ENCODE assay signal across 12 cellular contexts in genomic region chr2:31429759-31430438, GRCh38. TPM values are rescaled to one million over a fixed set of nuclear protein-coding genes. Genes with fewer than 3 reads are reported as not detected.
A peak's percentile ranks its signal among the peaks of the same experiment; 100 is the strongest.
DNase-seq lines count a peak whose midpoint lies in the region; ATAC-seq, FAIRE-seq and TF ChIP-seq lines count a peak whose summit lies in the region.
"Had no signal": no experiment of that assay in that cellular context is flagged by ENCODE, and none has a peak within 500 bp of the region (broad histone marks: within the 10 kb centered on the region; RNA-seq: fewer than 3 reads in every experiment).

No MANE protein-coding gene starts in this region.

- intact Hi-C loops in left cardiac atrium (cut with DNase I) (no loop called here), left ventricle myocardium inferior (cut with micrococcal nuclease) (no loop called here), tibial artery (cut with DNase I; ENCODE audit: low total_unique reads) (no loop called here)

- H2AFZ ChIP-seq in GM23248 = no peak overlapping the region

- 77 to 79% methylated on average over 5 of the region's 5 CpGs for WGBS in GM23248 (ENCODE audit: low coverage in 1 of 2, low lambda C conversion rate in 2 of 2, missing lambda C conversion rate in 2 of 2), 2 experiments
- WGBS in small intestine, 3 donors = 49 to 60% (median 58%) methylated on average over 5 of the region's 5 CpGs

- H3K27ac ChIP-seq in GM23248 (no peak overlapping the region), small intestine (ENCODE audit: low read depth in 1 of 2, low read length in 1 of 2) (peak overlapping the region in 1 of 2 donors; percentile 11), left ventricle myocardium inferior (replicated peaks) (no peak overlapping the region), tibial artery (no peak overlapping the region)
- H3K27ac ChIP-seq: heart right ventricle had no signal

- DNase-seq in GM23248 (peak; percentile 32), RCC 7860 (ENCODE audit: low spot score) (peak; percentile 77), astrocyte of the spinal cord (ENCODE audit: low read depth, low spot score) (peak; percentile 40), small intestine (peak; percentile 33), left cardiac atrium (no peak), left ventricle myocardium inferior (no peak), tibial artery (no peak), mesenteric fat pad (ENCODE audit: low spot score) (no peak)
- DNase-seq: EL, heart right ventricle, naive B cell, NCI-H446 treated with DMSO at 0.1 percent for 48 hours had no signal

- no peak overlapping the region for H3K9ac ChIP-seq in GM23248

- H3F3A ChIP-seq in GM23248 (ENCODE audit: insufficient read depth) = no peaks in the 10 kb centered on the region

- H3K79me2 ChIP-seq in GM23248 (ENCODE audit: insufficient read depth) = no peaks in the 10 kb centered on the region

- no peaks in the 10 kb centered on the region for H4K20me1 ChIP-seq in GM23248 (ENCODE audit: insufficient read depth)

- H3K9me3 ChIP-seq in GM23248 (ENCODE audit: low read depth) (no peaks in the 10 kb centered on the region), small intestine (ENCODE audit: control insufficient read depth, low read depth) (no peaks in the 10 kb centered on the region), left ventricle myocardium inferior (replicated peaks) (no peaks in the 10 kb centered on the region), tibial artery (no peaks in the 10 kb centered on the region)
- H3K9me3 ChIP-seq: heart right ventricle had no signal

- no peaks in the 10 kb centered on the region for H3K9me2 ChIP-seq in GM23248 (ENCODE audit: insufficient read depth)

- in situ Hi-C loops in GM23248 (cut with MboI) (no loop called here), astrocyte of the spinal cord (cut with HindIII; ENCODE audit: low sequenced_read_pairs) (no loop called here)

- no peak for ATAC-seq in left cardiac atrium
- ATAC-seq: heart right ventricle had no signal

- TF ChIP-seq CTCF in astrocyte of the spinal cord (IDR thresholded peaks at IDR 0.05; ENCODE audit: low read depth, low read length) (no peak), left ventricle myocardium inferior (IDR thresholded peaks at IDR 0.05; ENCODE audit: borderline replicate concordance) (no peak), tibial artery (IDR thresholded peaks at IDR 0.05) (no peak)

- FAIRE-seq in RCC 7860 (lab: Jason Lieb, UNC) (peak; percentile 77), small intestine (lab: Jason Lieb, UNC) (no peak)

- H3K4me3 ChIP-seq in GM23248 (no peak overlapping the region), astrocyte of the spinal cord (ENCODE audit: low read depth, low read length) (no peak overlapping the region), small intestine (ENCODE audit: low read depth in 1 of 2, low read length in 2 of 2) (no peak overlapping the region), left ventricle myocardium inferior (no peak overlapping the region), tibial artery (no peak overlapping the region)
- H3K4me3 ChIP-seq: heart right ventricle had no signal

- H3K36me3 ChIP-seq in GM23248 (ENCODE audit: low read depth) = no peaks in the 10 kb centered on the region
- H3K36me3 ChIP-seq in small intestine (ENCODE audit: control insufficient read depth in 2 of 2, insufficient read depth in 2 of 2, low read length in 2 of 2) = no peaks in the 10 kb centered on the region
- no peaks in the 10 kb centered on the region for H3K36me3 ChIP-seq in left ventricle myocardium inferior
- no peaks in the 10 kb centered on the region for H3K36me3 ChIP-seq in tibial artery
- H3K36me3 ChIP-seq: heart right ventricle had no signal

- no peak overlapping the region for H3K4me2 ChIP-seq in GM23248 (ENCODE audit: unreplicated experiment)

- H3K4me1 ChIP-seq in GM23248 (ENCODE audit: insufficient read depth) (peaks cover 8% of the 10 kb centered on the region), small intestine (ENCODE audit: control insufficient read depth in 2 of 2, insufficient read depth in 1 of 2, low read depth in 1 of 2, low read length in 1 of 2) (no peaks in the 10 kb centered on the region), left ventricle myocardium inferior (no peaks in the 10 kb centered on the region), tibial artery (no peaks in the 10 kb centered on the region)
- H3K4me1 ChIP-seq: heart right ventricle had no signal

- no peaks in the 10 kb centered on the region for H3K27me3 ChIP-seq in GM23248 (replicated peaks; ENCODE audit: insufficient read depth)
- no peaks in the 10 kb centered on the region for H3K27me3 ChIP-seq in small intestine (ENCODE audit: control insufficient read depth in 2 of 2, insufficient read depth in 2 of 2, low read length in 2 of 2)
- H3K27me3 ChIP-seq in left ventricle myocardium inferior (ENCODE audit: low read depth) = no peaks in the 10 kb centered on the region
- H3K27me3 ChIP-seq in tibial artery = no peaks in the 10 kb centered on the region

RNA-seq across cellular contexts. Expression of gene XDH, which starts 15.4 kb away (rescaled TPM):
- total RNA-seq in GM23248 (2014; rRNA removed; shearing (Covaris generic)) = 1.8 and 2.4 TPM in 2 replicates
- polyA plus RNA-seq in GM23248 (2016; fragmentation: Nextera tagmentation; extraction: Ambion mirVana) (1.3 and 1.8 TPM in 2 replicates), small intestine (10 to 100 TPM; 29.8 to 39.6 (median 34.9) TPM)
- total RNA-seq in left cardiac atrium (under 1 TPM; 0.03 to 0.16 TPM), left ventricle myocardium inferior (0.05 TPM), mesenteric fat pad (0.26 TPM)

Comparison
In these comparisons a context has a peak if more than half of its experiments do, and no peak if none do; other contexts are left out.
1. DNase-seq: peak in GM23248 (single experiment), RCC 7860 (single experiment), astrocyte of the spinal cord (single experiment) and small intestine (single experiment); none in left cardiac atrium (single experiment), left ventricle myocardium inferior (single experiment), tibial artery (0 of 2) and mesenteric fat pad (single experiment).